Comparison of ENCODE assay signal across 9 cellular contexts in the genomic region with DNA sequence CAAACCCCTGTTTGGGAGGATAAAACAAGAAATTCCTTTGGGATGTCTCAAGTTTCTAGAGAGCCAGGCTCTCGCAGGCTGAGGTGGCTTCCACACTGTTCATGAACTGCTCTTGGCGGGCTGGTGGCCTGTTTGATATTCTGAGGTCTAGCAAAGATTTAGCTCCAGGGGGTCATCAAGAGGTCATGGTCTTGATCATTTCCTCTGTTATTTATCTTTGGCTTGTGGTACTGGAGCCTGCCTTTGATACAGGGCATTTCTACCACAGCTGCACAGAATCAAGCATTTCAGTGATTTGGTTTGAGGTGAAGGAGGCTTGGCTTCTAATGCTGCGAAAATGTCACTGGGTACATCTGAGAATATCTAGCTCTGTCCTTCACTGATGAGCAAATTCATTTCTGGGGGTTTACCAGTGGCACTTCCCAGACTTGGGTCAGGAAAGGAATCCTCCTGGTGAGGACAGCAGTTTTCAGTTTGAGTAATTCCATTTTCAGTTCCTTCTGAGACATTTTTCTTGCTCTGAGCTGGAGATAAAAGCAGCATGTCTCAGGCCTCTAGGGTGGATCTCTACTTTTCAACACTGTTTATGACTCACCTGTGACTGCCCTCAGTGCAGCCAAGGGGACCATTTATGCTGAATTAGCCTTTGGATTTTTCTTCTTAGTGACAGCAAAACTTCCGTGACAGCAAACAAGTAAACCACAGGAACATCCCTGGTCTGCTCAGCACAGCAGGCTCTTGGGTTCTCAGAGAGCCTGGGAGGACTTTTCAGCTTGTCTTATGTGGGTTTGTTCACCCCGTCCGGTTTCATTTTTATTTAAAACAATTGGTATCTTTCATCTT.
DNase-seq lines count a peak whose midpoint lies in the region; ATAC-seq, FAIRE-seq and TF ChIP-seq lines count a peak whose summit lies in the region.
"Had no signal": no experiment of that assay in that cellular context is flagged by ENCODE, and none has a peak within 500 bp of the region (broad histone marks: within the 10 kb centered on the region; RNA-seq: fewer than 3 reads in every experiment).

No MANE protein-coding gene starts in this region.

- intact Hi-C loops in sciatic nerve (cut with DNase I): no loop called here

- no peak for FAIRE-seq in bronchial epithelial cell (lab: Jason Lieb, UNC)

- no peaks in the 10 kb centered on the region for H3K27me3 ChIP-seq in bronchial epithelial cell (ENCODE audit: control insufficient read depth, insufficient read depth, low read length)
- H3K27me3 ChIP-seq: cardiac muscle cell had no signal

- no peak overlapping the region for H3K4me3 ChIP-seq in bronchial epithelial cell (ENCODE audit: low read depth, low read length)
- H3K4me3 ChIP-seq: cardiac muscle cell had no signal

- peak; percentile 90 to 91 for ATAC-seq in activated CD4-positive, CD25-positive, alpha-beta regulatory T cell treated with anti-CD3 and anti-CD28 coated beads, Interleukin-2, amount 50 U/mL, for 24 hours
- ATAC-seq in HG02885 (IDR thresholded peaks at IDR 0.05; ENCODE audit: poor library complexity, unreplicated experiment): peak; percentile 87
- ATAC-seq in sciatic nerve: peak; percentile 58

- no peak for TF ChIP-seq CTCF in bronchial epithelial cell (IDR thresholded peaks at IDR 0.05; ENCODE audit: insufficient read depth, low read length, severe bottlenecking)

- DNase-seq in activated CD4-positive, CD25-positive, alpha-beta regulatory T cell (lab: John Stamatoyannopoulos, UW): no peak
- DNase-seq in RPMI7951 (ENCODE audit: low read depth) (peak; percentile 97), bronchial epithelial cell (ENCODE audit: low read depth) (peak; percentile 55), sciatic nerve (ENCODE audit: low spot score) (no peak), NCI-H82 (lab: John Stamatoyannopoulos, UW) (no peak), NCI-H446 treated with DMSO at 0.1 percent for 48 hours (lab: John Stamatoyannopoulos, UW) (no peak)

- H3K36me3 ChIP-seq in bronchial epithelial cell (ENCODE audit: control insufficient read depth, insufficient read depth, low read length): no peaks in the 10 kb centered on the region
- H3K36me3 ChIP-seq: cardiac muscle cell had no signal

Comparison
In these comparisons a context has a peak if more than half of its experiments do, and no peak if none do; other contexts are left out.
1. DNase-seq: peak in RPMI7951 (single experiment) and bronchial epithelial cell (single experiment); none in activated CD4-positive, CD25-positive, alpha-beta regulatory T cell (0 of 4), sciatic nerve (single experiment), NCI-H82 (single experiment) and NCI-H446 treated with DMSO at 0.1 percent for 48 hours (single experiment).
2. Peak in every context shown above with its lines, with median percentiles within 50 percentile points of each other: ATAC-seq.